In genomic region chr1:16740042-16740964, GRCh38 we compare ENCODE assay signal across 8 cellular contexts. TPM values are rescaled to one million over a fixed set of nuclear protein-coding genes. Genes with fewer than 3 reads are reported as not detected.
DNase-seq lines count a peak whose midpoint lies in the region; ATAC-seq and TF ChIP-seq lines count a peak whose summit lies in the region.
"Not testable (repeated sequence)": the region's sequence is repeated elsewhere in the genome, so short reads cannot be mapped to it uniquely, and the experiment has no call there.

Gene RNU1-4 (plus strand): TSS chr1:16740516.

- not testable (repeated sequence) for DNase-seq in activated CD8-positive, alpha-beta memory T cell treated with anti-CD3 and anti-CD28 coated beads, Interleukin-2, amount 10 ng/mL, durations not matched to agents 7 days and 5 days; endothelial cell (ENCODE audit: low spot score); mesothelial cell of epicardium (ENCODE audit: low spot score in 2 of 2, unreplicated experiment in 2 of 2); ureter (ENCODE audit: low spot score)

- CTCF ChIA-PET in activated CD8-positive, alpha-beta memory T cell treated with anti-CD3 and anti-CD28 coated beads, Interleukin-2, amount 10 ng/mL, durations not matched to agents 7 days and 5 days (lab: Charles Lee), result not testable (repeated sequence)

- H3K27ac Mint-ChIP-seq in activated CD8-positive, alpha-beta memory T cell treated with anti-CD3 and anti-CD28 coated beads, Interleukin-2, amount 10 ng/mL, durations not matched to agents 7 days and 5 days; endothelial cell (ENCODE audit: unreplicated experiment); mesothelial cell of epicardium: not testable (repeated sequence)

- not testable (repeated sequence) for TF ChIP-seq CTCF in endothelial cell (IDR thresholded peaks at IDR 0.05; ENCODE audit: unreplicated experiment); mesothelial cell of epicardium (IDR thresholded peaks at IDR 0.05; ENCODE audit: unreplicated experiment)

- peak; percentile 84 for ATAC-seq in GM18858 (IDR thresholded peaks at IDR 0.05; ENCODE audit: unreplicated experiment)
- ATAC-seq in GM21447 (IDR thresholded peaks at IDR 0.05; ENCODE audit: unreplicated experiment), result peak; percentile 97
- peak; percentile 96 for ATAC-seq in HG02885 (IDR thresholded peaks at IDR 0.05; ENCODE audit: poor library complexity, unreplicated experiment)
- ATAC-seq in HG03520 (IDR thresholded peaks at IDR 0.05; ENCODE audit: unreplicated experiment), result peak; percentile 91
- peak; percentile 98 for ATAC-seq in activated CD8-positive, alpha-beta memory T cell treated with anti-CD3 and anti-CD28 coated beads, Interleukin-2, amount 10 ng/mL, durations not matched to agents 7 days and 5 days

- not testable (repeated sequence) for H3K27me3 Mint-ChIP-seq in activated CD8-positive, alpha-beta memory T cell treated with anti-CD3 and anti-CD28 coated beads, Interleukin-2, amount 10 ng/mL, durations not matched to agents 7 days and 5 days; endothelial cell (ENCODE audit: unreplicated experiment); mesothelial cell of epicardium (ENCODE audit: low read depth)

- H3K4me1 Mint-ChIP-seq in activated CD8-positive, alpha-beta memory T cell treated with anti-CD3 and anti-CD28 coated beads, Interleukin-2, amount 10 ng/mL, durations not matched to agents 7 days and 5 days; endothelial cell (ENCODE audit: unreplicated experiment); mesothelial cell of epicardium: not testable (repeated sequence)

- not testable (repeated sequence) for H3K36me3 Mint-ChIP-seq in activated CD8-positive, alpha-beta memory T cell treated with anti-CD3 and anti-CD28 coated beads, Interleukin-2, amount 10 ng/mL, durations not matched to agents 7 days and 5 days; endothelial cell (ENCODE audit: low read depth, unreplicated experiment); mesothelial cell of epicardium

- H3K4me3 Mint-ChIP-seq in activated CD8-positive, alpha-beta memory T cell treated with anti-CD3 and anti-CD28 coated beads, Interleukin-2, amount 10 ng/mL, durations not matched to agents 7 days and 5 days; endothelial cell (ENCODE audit: unreplicated experiment); mesothelial cell of epicardium: not testable (repeated sequence)

- H3K9me3 Mint-ChIP-seq in activated CD8-positive, alpha-beta memory T cell treated with anti-CD3 and anti-CD28 coated beads, Interleukin-2, amount 10 ng/mL, durations not matched to agents 7 days and 5 days (ENCODE audit: low read depth); endothelial cell (ENCODE audit: unreplicated experiment); mesothelial cell of epicardium: not testable (repeated sequence)

RNA-seq across cellular contexts. Expression of gene RNU1-4, which starts in this region (rescaled TPM):
- total RNA-seq in activated CD8-positive, alpha-beta memory T cell treated with anti-CD3 and anti-CD28 coated beads, Interleukin-2, amount 10 ng/mL, durations not matched to agents 7 days and 5 days, result 1,000 to 10,000 TPM in 1 of 2 experiments, 100 to 1,000 TPM in 1; 922 to 3,744 TPM
- 3,428 TPM for total RNA-seq in endothelial cell (ENCODE audit: unreplicated experiment)
- 3,774 to 3,945 TPM (median 3,937 TPM) in 3 replicates for total RNA-seq in mesothelial cell of epicardium
- total RNA-seq in ureter, result 1,626 TPM
